ENCODE assay signal across 11 cellular contexts in genomic region chr10:13352519-13352918, GRCh38. TPM values are rescaled to one million over a fixed set of nuclear protein-coding genes. Genes with fewer than 3 reads are reported as not detected.
DNase-seq lines count a peak whose midpoint lies in the region; TF ChIP-seq lines count a peak whose summit lies in the region.
"Had no signal": no experiment of that assay in that cellular context is flagged by ENCODE, and none has a peak within 500 bp of the region (broad histone marks: within the 10 kb centered on the region; RNA-seq: fewer than 3 reads in every experiment).

No MANE protein-coding gene starts in this region.

- TF ChIP-seq CTCF in AG10803 (conservative IDR thresholded peaks at IDR 0.05; ENCODE audit: low read length), result peak; percentile 8; the same call in 1 of the 2 replicates
- TF ChIP-seq CTCF in GM10248 (IDR thresholded peaks at IDR 0.05; ENCODE audit: control extremely low read depth, extremely low read depth, low read depth, missing control alignments), result peak; percentile 60
- TF ChIP-seq CTCF in LNCaP clone FGC (IDR thresholded peaks at IDR 0.05; ENCODE audit: control insufficient read depth, extremely low read depth, insufficient read depth), result 0 out of 2 replicates have a peak, but pooled peaks have one; percentile 10
- TF ChIP-seq CTCF in epithelial cell of proximal tubule (conservative IDR thresholded peaks at IDR 0.05; ENCODE audit: low read depth, low read length), result peak; percentile 45
- no peak for TF ChIP-seq CTCF in lower leg skin (IDR thresholded peaks at IDR 0.05)

- TF ChIP-seq POLR2A in lower leg skin (IDR thresholded peaks at IDR 0.05), result no peak

- WGBS in lower leg skin, 2 donors, result 52 to 55% methylated on average over 3 of the region's 3 CpGs

- no peak for DNase-seq in AG10803 (ENCODE audit: low read depth)
- DNase-seq in GM10248 (ENCODE audit: extremely low spot score), result peak; percentile 71
- no peak for DNase-seq in LNCaP clone FGC (ENCODE audit: low read depth)
- DNase-seq in epithelial cell of proximal tubule (ENCODE audit: low read depth), result no peak
- no peak for DNase-seq in lower leg skin (ENCODE audit: low spot score in 2 of 2)
- no peak for DNase-seq in activated effector memory CD4-positive, alpha-beta T cell treated with anti-CD3 and anti-CD28 coated beads, Interleukin-2, amount 50 U/mL, for 16 hours
- no peak for DNase-seq in SW480 (ENCODE audit: low spot score)
- no peak for DNase-seq in pons (ENCODE audit: low spot score)
- DNase-seq: IMR-90, natural killer cell, SHP77 had no signal

- H3K4me3 ChIP-seq in AG10803 (ENCODE audit: low read length), result no peak overlapping the region
- H3K4me3 ChIP-seq in LNCaP clone FGC (ENCODE audit: low read depth, low read length), result no peak overlapping the region
- no peak overlapping the region for H3K4me3 ChIP-seq in epithelial cell of proximal tubule (ENCODE audit: low read depth, low read length)
- no peak overlapping the region for H3K4me3 ChIP-seq in lower leg skin (ENCODE audit: low read depth, poor library complexity, severe bottlenecking)

- POLR2A ChIA-PET in GM10248 (lab: Yijun Ruan, JAX), result no interaction called here

- intact Hi-C loops in lower leg skin (cut with DNase I; ENCODE audit: low total_unique reads), result no loop called here

- CTCF ChIA-PET in GM10248 (lab: Yijun Ruan, JAX), result interaction anchor here (0.6 to 5.1 kb wide), 20 partner anchors 9 to 234 kb away, joined by 3 to 27 read pairs (median 4); partner anchors contain the start of gene MCM10

RNA-seq across cellular contexts. Expression of gene SEPHS1, which starts 4.4 kb away (rescaled TPM):
- total RNA-seq in epithelial cell of proximal tubule (38.2 and 83.9 TPM in 2 replicates), lower leg skin (10 to 100 TPM; 14.4 to 35.0 (median 17.4) TPM)

RNA-seq across cellular contexts. Expression of gene PHYH, which starts 52.7 kb away (rescaled TPM):
- total RNA-seq in epithelial cell of proximal tubule (12.9 and 20.0 TPM in 2 replicates), lower leg skin (10 to 100 TPM; 10.9 to 26.6 (median 17.3) TPM)

Comparison
In these comparisons a context has a peak if more than half of its experiments do, and no peak if none do; other contexts are left out.
1. CTCF ChIP-seq: peak in AG10803 (single experiment), GM10248 (single experiment), LNCaP clone FGC (single experiment) and epithelial cell of proximal tubule (single experiment); none in lower leg skin (0 of 3).